ENCODE assay signal across 1 cellular context in genomic region chr10:97081621-97082235, GRCh38.
TF ChIP-seq lines count a peak whose summit lies in the region.

No MANE protein-coding gene starts in this region.

TF ChIP-seq in K562, 482 proteins besides CTCF, POLR2A, EP300 and RAD21 (continued from another document):
- TF ChIP-seq YY1 (IDR thresholded peaks at IDR 0.05; ENCODE audit: borderline replicate concordance in 1 of 3, control insufficient read depth in 1 of 3, extremely low read depth in 1 of 3, insufficient read depth in 3 of 3, insufficient read length in 1 of 3, insufficient replicate concordance in 2 of 3, low read depth in 1 of 3, low read length in 2 of 3) (peak in 1 of 3 experiments; percentile 35), SIN3B (IDR thresholded peaks at IDR 0.05; ENCODE audit: low read depth) (no peak), XRCC5 (IDR thresholded peaks at IDR 0.05; ENCODE audit: low read depth, low read length) (peak; percentile 70; the same call in 1 of the 2 replicates), MYC (IDR thresholded peaks at IDR 0.05; ENCODE audit: low read depth, low read length) (0 out of 2 replicates have a peak, but pooled peaks have one; percentile 28), MYC (CRISPR knock-in tag; IDR thresholded peaks at IDR 0.05; ENCODE audit: borderline replicate concordance, low read depth) (no peak), LEF1 (IDR thresholded peaks at IDR 0.05) (no peak), ZBTB33 (CRISPR knock-in tag; IDR thresholded peaks at IDR 0.05) (peak; percentile 17; the same call in 1 of the 2 replicates), XRCC4 (IDR thresholded peaks at IDR 0.05; ENCODE audit: extremely low read depth, insufficient read depth, insufficient read length) (no peak), NCOA1 (IDR thresholded peaks at IDR 0.05; ENCODE audit: low read depth) (peak; percentile 76; the same call in 1 of the 2 replicates), REST (CRISPR knock-in tag; IDR thresholded peaks at IDR 0.05; ENCODE audit: low read depth) (peak; percentile 99), PHB (CRISPR knock-in tag; IDR thresholded peaks at IDR 0.05) (no peak), MIER1 (IDR thresholded peaks at IDR 0.05; ENCODE audit: low read depth) (peak; percentile 97), FOXJ3 (CRISPR knock-in tag; IDR thresholded peaks at IDR 0.05) (no peak), LCOR (CRISPR knock-in tag; IDR thresholded peaks at IDR 0.05) (0 out of 2 replicates have a peak, but pooled peaks have one; percentile 39), MAZ (CRISPR knock-in tag; conservative IDR thresholded peaks at IDR 0.05 in 1 of 2, IDR thresholded peaks at IDR 0.05 in 1 of 2) (peak in 1 of 2 experiments; percentile 78; a peak in 2 of 4 replicates), AFF1 (IDR thresholded peaks at IDR 0.05; ENCODE audit: low read depth in 1 of 2, partially characterized antibody in 2 of 2) (peak in 1 of 2 experiments; percentile 95), SMARCA4 (IDR thresholded peaks at IDR 0.05) (0 out of 2 replicates have a peak, but pooled peaks have one; percentile 22), SMAD3 (CRISPR knock-in tag; conservative IDR thresholded peaks at IDR 0.05) (no peak), ZBTB43 (CRISPR knock-in tag; IDR thresholded peaks at IDR 0.05) (0 out of 2 replicates have a peak, but pooled peaks have one; percentile 49), CBX3 (IDR thresholded peaks at IDR 0.05; ENCODE audit: borderline replicate concordance in 1 of 2, low read length in 2 of 2) (0 out of 3 replicates have a peak, but pooled peaks of 1 of the 2 experiments have one; percentile 61), ZNF766 (CRISPR knock-in tag; conservative IDR thresholded peaks at IDR 0.05) (peak; percentile 70), TEAD4 (IDR thresholded peaks at IDR 0.05; ENCODE audit: low read length) (no peak), TEAD4 (CRISPR knock-in tag; IDR thresholded peaks at IDR 0.05; ENCODE audit: borderline replicate concordance) (0 out of 2 replicates have a peak, but pooled peaks have one; percentile 30), ZNF511 (CRISPR knock-in tag; IDR thresholded peaks at IDR 0.05) (peak; percentile 96)
